In the genomic region with DNA sequence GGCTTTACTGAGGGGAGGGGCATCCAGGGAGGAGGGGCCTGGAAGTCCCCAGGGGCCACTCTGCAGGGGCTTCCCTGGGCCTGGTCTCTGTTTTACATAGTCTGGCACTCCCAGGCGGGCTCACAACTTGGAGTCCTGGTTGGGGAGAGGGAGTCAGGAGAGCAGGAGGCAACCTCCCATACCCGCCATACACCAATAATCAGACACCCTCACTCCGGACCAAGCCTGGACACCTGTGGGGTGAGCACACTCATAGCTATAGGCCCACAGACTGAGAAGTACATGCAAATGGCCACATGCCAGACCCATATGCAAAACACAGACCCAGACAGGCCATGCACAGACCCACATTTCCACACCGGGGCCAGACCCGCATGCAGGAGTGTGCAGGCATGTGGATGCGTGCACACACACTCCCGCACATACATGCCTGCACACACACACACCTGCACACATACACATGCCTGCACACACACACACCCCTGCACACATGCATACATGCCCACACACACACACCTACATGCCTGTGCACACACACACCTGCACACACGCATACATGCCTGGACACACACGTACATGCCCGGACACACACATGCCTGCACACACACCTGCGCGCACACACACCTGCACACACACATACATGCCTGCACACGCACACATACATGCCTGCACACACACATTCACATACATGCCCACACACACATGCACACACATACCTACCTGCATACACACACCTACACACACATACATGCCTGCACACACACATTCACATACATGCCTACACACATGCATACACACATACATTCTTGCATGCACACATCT, we compare ENCODE assay signal across 10 cellular contexts.
A peak's percentile ranks its signal among the peaks of the same experiment; 100 is the strongest.
DNase-seq lines count a peak whose midpoint lies in the region; ATAC-seq and TF ChIP-seq lines count a peak whose summit lies in the region.
"Had no signal": no experiment of that assay in that cellular context is flagged by ENCODE, and none has a peak within 500 bp of the region (broad histone marks: within the 10 kb centered on the region; RNA-seq: fewer than 3 reads in every experiment).

No MANE protein-coding gene starts in this region.

- H3K27me3 ChIP-seq in DND-41 (ENCODE audit: insufficient read depth, low read length, poor library complexity): no peaks in the 10 kb centered on the region

- H3K9me3 ChIP-seq in DND-41 (ENCODE audit: insufficient read depth, low read length, severe bottlenecking): no peaks in the 10 kb centered on the region

- CTCF ChIA-PET in activated CD8-positive, alpha-beta T cell treated with anti-CD3 and anti-CD28 coated beads, Interleukin-2, amount 10 ng/mL, durations not matched to agents 7 days and 5 days (lab: Charles Lee): interaction anchor here (1.9 kb wide), 1 partner anchor 21 kb away, joined by 9 read pairs; no protein-coding TSS in a partner anchor

- H3K4me1 ChIP-seq in DND-41 (ENCODE audit: insufficient read depth, low read length): peaks cover 30% of the 10 kb centered on the region

- H3K79me2 ChIP-seq in DND-41 (ENCODE audit: insufficient read depth, low read length): no peaks in the 10 kb centered on the region

- peaks cover 30% of the 10 kb centered on the region for H4K20me1 ChIP-seq in DND-41 (ENCODE audit: insufficient read depth, low read length)

- no peaks in the 10 kb centered on the region for H3K9me3 Mint-ChIP-seq in activated CD8-positive, alpha-beta T cell treated with anti-CD3 and anti-CD28 coated beads, Interleukin-2, amount 10 ng/mL, durations not matched to agents 7 days and 5 days (ENCODE audit: insufficient read depth)

- H3K36me3 Mint-ChIP-seq in activated CD8-positive, alpha-beta T cell treated with anti-CD3 and anti-CD28 coated beads, Interleukin-2, amount 10 ng/mL, durations not matched to agents 7 days and 5 days (ENCODE audit: low read depth): peaks cover 2% of the 10 kb centered on the region

- no peak overlapping the region for H3K4me2 ChIP-seq in DND-41 (ENCODE audit: insufficient read depth, low read length)

- peak; percentile 74 for TF ChIP-seq POLR2A in GM19193 (IDR thresholded peaks at IDR 0.05; ENCODE audit: extremely low read depth, insufficient read depth, insufficient read length)

- peak overlapping the region; percentile 88 for H3K27ac Mint-ChIP-seq in activated CD8-positive, alpha-beta T cell treated with anti-CD3 and anti-CD28 coated beads, Interleukin-2, amount 10 ng/mL, durations not matched to agents 7 days and 5 days

- H3K4me3 ChIP-seq in DND-41 (ENCODE audit: low read depth in 1 of 2, low read length in 2 of 2): no peak overlapping the region

- POLR2A ChIA-PET in activated CD8-positive, alpha-beta T cell treated with anti-CD3 and anti-CD28 coated beads, Interleukin-2, amount 10 ng/mL, durations not matched to agents 7 days and 5 days (lab: Charles Lee): interaction anchor here (0.6 kb wide), 1 partner anchor 10 kb away, joined by 3 read pairs; no protein-coding TSS in a partner anchor

- no peak overlapping the region for H3K4me3 Mint-ChIP-seq in activated CD8-positive, alpha-beta T cell treated with anti-CD3 and anti-CD28 coated beads, Interleukin-2, amount 10 ng/mL, durations not matched to agents 7 days and 5 days

- no peaks in the 10 kb centered on the region for H3K27me3 Mint-ChIP-seq in activated CD8-positive, alpha-beta T cell treated with anti-CD3 and anti-CD28 coated beads, Interleukin-2, amount 10 ng/mL, durations not matched to agents 7 days and 5 days (ENCODE audit: low read depth)

- peaks cover 88% of the 10 kb centered on the region for H3K4me1 Mint-ChIP-seq in activated CD8-positive, alpha-beta T cell treated with anti-CD3 and anti-CD28 coated beads, Interleukin-2, amount 10 ng/mL, durations not matched to agents 7 days and 5 days (ENCODE audit: low read depth)

- no peak overlapping the region for H2AFZ ChIP-seq in DND-41 (ENCODE audit: low read depth, low read length)

- TF ChIP-seq CTCF in DND-41 (IDR thresholded peaks at IDR 0.05; ENCODE audit: borderline replicate concordance, extremely low read depth, low read length, poor library complexity, severe bottlenecking): no peak

- no peaks in the 10 kb centered on the region for H3K36me3 ChIP-seq in DND-41 (ENCODE audit: insufficient read depth, low read length)

- no peak overlapping the region for H3K27ac ChIP-seq in DND-41 (ENCODE audit: low read length)

- no peak overlapping the region for H3K9ac ChIP-seq in DND-41 (ENCODE audit: low read depth, low read length)

- ATAC-seq in DND-41 (ENCODE audit: insufficient read depth, low read depth) (no peak), HG03025 (IDR thresholded peaks at IDR 0.05; ENCODE audit: low FRiP score, unreplicated experiment) (peak; percentile 42)
- ATAC-seq in activated CD8-positive, alpha-beta T cell treated with anti-CD3 and anti-CD28 coated beads, Interleukin-2, amount 10 ng/mL, durations not matched to agents 7 days and 5 days: no peak

- DNase-seq in DND-41: peak; percentile 16
- no peak for DNase-seq in activated CD8-positive, alpha-beta T cell treated with anti-CD3 and anti-CD28 coated beads, Interleukin-2, amount 10 ng/mL, durations not matched to agents 7 days and 5 days
- DNase-seq in NCI-H69 (lab: John Stamatoyannopoulos, UW): no peak
- no peak for DNase-seq in activated CD4-positive, CD25-positive, alpha-beta regulatory T cell (lab: John Stamatoyannopoulos, UW)
- no peak for DNase-seq in dermis blood vessel endothelial cell
- DNase-seq in globus pallidus (ENCODE audit: low spot score): no peak
- DNase-seq: activated CD4-positive, alpha-beta T cell treated with anti-CD3 and anti-CD28 coated beads for 48 hours; NCI-H1092 had no signal
